In genomic region chr14:84575681-84576080, GRCh38 we compare ENCODE assay signal across 22 cellular contexts.
"Had no signal": no experiment of that assay in that cellular context is flagged by ENCODE, and none has a peak within 500 bp of the region (broad histone marks: within the 10 kb centered on the region; RNA-seq: fewer than 3 reads in every experiment).

No MANE protein-coding gene starts in this region.

- H3K27ac ChIP-seq: HL-60, KMS-11, PC-9, Peyer's patch, SJCRH30 had no signal

- H3K9ac ChIP-seq: KMS-11 had no signal

- DNase-seq: NCI-H1092, NCI-H1105 treated with DMSO at 0.1 percent for 48 hours, NCI-H1417 treated with DMSO at 0.1 percent for 48 hours, NCI-H146, NCI-H1694 treated with DMSO at 0.1 percent for 48 hours, NCI-H1930, NCI-H2081, NCI-H2107, NCI-H2227 treated with DMSO at 0.1 percent for 48 hours, NCI-H524, NCI-H526 treated with DMSO at 0.1 percent for 48 hours, NCI-H748 treated with DMSO at 0.1 percent for 48 hours, PC-9, Peyer's patch, SHP77 treated with DMSO at 0.1 percent for 48 hours had no signal

- FAIRE-seq: HTR-8/SVneo, K562 had no signal

- H3K27me3 ChIP-seq: Peyer's patch, SJCRH30 had no signal

- ATAC-seq: K562, Right ventricle myocardium inferior, SK-N-SH treated with all-trans-retinoic acid at 6 μM for 48 hours had no signal

- H3K4me2 ChIP-seq: KMS-11, PC-9 had no signal

- H3K4me1 ChIP-seq: Peyer's patch had no signal

- H3K36me3 ChIP-seq: Peyer's patch, SJCRH30 had no signal

- H2AFZ ChIP-seq: PC-9 had no signal

- H3K9me3 ChIP-seq: SJCRH30 had no signal

- H3K4me3 ChIP-seq: K562, PC-9, Peyer's patch, SJCRH30 had no signal
